8 cellular contexts compared by ENCODE assay signal in genomic region chr1:181088079-181089016, GRCh38. TPM values are rescaled to one million over a fixed set of nuclear protein-coding genes. Genes with fewer than 3 reads are reported as not detected.
DNase-seq lines count a peak whose midpoint lies in the region; ATAC-seq and TF ChIP-seq lines count a peak whose summit lies in the region.

IER5 (plus strand) TSS chr1:181088700; CDS start chr1:181088903, 203 bp downstream.

- peak; percentile 100 for TF ChIP-seq POLR2A in NB4 (IDR thresholded peaks at IDR 0.05; ENCODE audit: extremely low read depth, insufficient read length)

- TF ChIP-seq CTCF in GM06990 (IDR thresholded peaks at IDR 0.05; ENCODE audit: insufficient read depth, low read length, poor library complexity, severe bottlenecking) (no peak), NB4 (IDR thresholded peaks at IDR 0.05; ENCODE audit: low read depth, low read length) (no peak)

- H3K4me1 ChIP-seq in neuron (ENCODE audit: insufficient read depth, low read length), result peaks cover 17% of the 10 kb centered on the region
- H3K4me1 ChIP-seq in subcutaneous abdominal adipose tissue (ENCODE audit: control insufficient read depth in 5 of 5, insufficient read depth in 5 of 5, low read length in 5 of 5), result peaks cover 7 to 34% (median 28%) of the 10 kb centered on the region in 5 donors

- peak within 1 kb of the TSS; percentile 30 to 93 (median 85) for H3K9ac ChIP-seq in subcutaneous abdominal adipose tissue (ENCODE audit: low read length in 5 of 5)

- peaks cover 12% of the 10 kb centered on the region for H3K36me3 ChIP-seq in GM06990 (ENCODE audit: control insufficient read depth, insufficient read depth, low read length)
- H3K36me3 ChIP-seq in neuron (ENCODE audit: insufficient read depth, low read length), result no peaks in the 10 kb centered on the region
- H3K36me3 ChIP-seq in subcutaneous abdominal adipose tissue (ENCODE audit: control insufficient read depth in 5 of 5, insufficient read depth in 5 of 5, low read length in 5 of 5), result no peaks in the 10 kb centered on the region

- H3K4me3 ChIP-seq in GM06990 (replicated peaks; ENCODE audit: low read depth, low read length) (peak within 1 kb of the TSS; percentile 95), NB4 (ENCODE audit: low read depth, low read length) (peak within 1 kb of the TSS; percentile 94), neuron (ENCODE audit: low read length) (peak within 1 kb of the TSS; percentile 85), subcutaneous abdominal adipose tissue (ENCODE audit: low read depth in 1 of 5, low read length in 5 of 5) (peak within 1 kb of the TSS; percentile 72 to 99 (median 95))

- H3K9me3 ChIP-seq in neuron (ENCODE audit: low read length) (no peaks in the 10 kb centered on the region), subcutaneous abdominal adipose tissue (ENCODE audit: control insufficient read depth in 5 of 5, low read length in 5 of 5) (no peaks in the 10 kb centered on the region)

- peak; percentile 99 for DNase-seq in GM06990 (ENCODE audit: extremely low read depth, insufficient read length)
- peak; percentile 98 for DNase-seq in NB4 (ENCODE audit: low read depth)
- DNase-seq in SK-N-DZ (ENCODE audit: low spot score), result peak; percentile 94
- peak; percentile 96 for DNase-seq in activated naive CD4-positive, alpha-beta T cell treated with Interleukin-2 at 50 U/mL for 16 hours
- DNase-seq in foreskin melanocyte, result peak; percentile 93

- peak within 1 kb of the TSS; percentile 12 for H2AFZ ChIP-seq in neuron (ENCODE audit: low read depth, low read length)

- H3K27ac ChIP-seq in subcutaneous abdominal adipose tissue (ENCODE audit: low read depth, low read length), result peak within 1 kb of the TSS; percentile 93

- ATAC-seq in HG02571 (IDR thresholded peaks at IDR 0.05; ENCODE audit: unreplicated experiment), result peak; percentile 63

- H3K27me3 ChIP-seq in GM06990 (replicated peaks; ENCODE audit: control insufficient read depth, insufficient read depth, low read length) (no peaks in the 10 kb centered on the region), neuron (ENCODE audit: insufficient read depth, low read length) (no peaks in the 10 kb centered on the region), subcutaneous abdominal adipose tissue (ENCODE audit: control insufficient read depth in 5 of 5, insufficient read depth in 4 of 5, low read length in 5 of 5) (no peaks in the 10 kb centered on the region)

RNA-seq across cellular contexts. Expression of gene IER5, which starts in this region (rescaled TPM):
- polyA plus RNA-seq in SK-N-DZ (2014; cell fraction: cytosol; rRNA removed), result 6.8 and 8.7 TPM in 2 replicates
- 5.2 and 6.5 TPM in 2 replicates for polyA plus RNA-seq in SK-N-DZ (2014; cell fraction: nucleus; rRNA removed)

Comparison
In these comparisons a context has a peak if more than half of its experiments do, and no peak if none do; other contexts are left out.
1. Peak in every context shown above with its lines: DNase-seq, ATAC-seq, H3K4me3 ChIP-seq and H3K27ac ChIP-seq.